ENCODE assay signal across 8 cellular contexts in genomic region chr11:45179686-45180085, GRCh38. TPM values are rescaled to one million over a fixed set of nuclear protein-coding genes. Genes with fewer than 3 reads are reported as not detected.
DNase-seq lines count a peak whose midpoint lies in the region; ATAC-seq, FAIRE-seq and TF ChIP-seq lines count a peak whose summit lies in the region.

No MANE protein-coding gene starts in this region.

- no peaks in the 10 kb centered on the region for H3K36me3 ChIP-seq in GM23248 (ENCODE audit: low read depth)
- H3K36me3 ChIP-seq in SU-DHL-6 (ENCODE audit: low read length), result no peaks in the 10 kb centered on the region
- no peaks in the 10 kb centered on the region for H3K36me3 ChIP-seq in small intestine (ENCODE audit: control insufficient read depth in 2 of 2, insufficient read depth in 2 of 2, low read length in 2 of 2)

- H3K4me2 ChIP-seq in GM23248 (ENCODE audit: unreplicated experiment), result peak overlapping the region; percentile 62
- peak overlapping the region; percentile 2 for H3K4me2 ChIP-seq in SU-DHL-6 (ENCODE audit: low read depth, low read length, poor library complexity, severe bottlenecking)

- H3K27me3 ChIP-seq in GM23248 (replicated peaks; ENCODE audit: insufficient read depth), result no peaks in the 10 kb centered on the region
- H3K27me3 ChIP-seq in SU-DHL-6 (ENCODE audit: low read length), result no peaks in the 10 kb centered on the region
- H3K27me3 ChIP-seq in small intestine (ENCODE audit: control insufficient read depth in 2 of 2, insufficient read depth in 2 of 2, low read length in 2 of 2), result no peaks in the 10 kb centered on the region

- H3F3A ChIP-seq in GM23248 (ENCODE audit: insufficient read depth), result no peaks in the 10 kb centered on the region
- H3F3A ChIP-seq in SU-DHL-6 (ENCODE audit: insufficient read depth), result no peaks in the 10 kb centered on the region

- H3K4me1 ChIP-seq in GM23248 (ENCODE audit: insufficient read depth), result no peaks in the 10 kb centered on the region
- H3K4me1 ChIP-seq in small intestine (ENCODE audit: control insufficient read depth in 2 of 2, insufficient read depth in 1 of 2, low read depth in 1 of 2, low read length in 1 of 2), result no peaks in the 10 kb centered on the region

- H3K79me2 ChIP-seq in GM23248 (ENCODE audit: insufficient read depth) (no peaks in the 10 kb centered on the region), SU-DHL-6 (ENCODE audit: insufficient read depth, low read length) (no peaks in the 10 kb centered on the region)

- ATAC-seq in GM18502 (IDR thresholded peaks at IDR 0.05; ENCODE audit: poor library complexity, unreplicated experiment), result no peak

- H2AFZ ChIP-seq in GM23248 (peak overlapping the region; percentile 69; the same call in 1 of the 2 replicates), SU-DHL-6 (ENCODE audit: low read depth, low read length, severe bottlenecking) (no peak overlapping the region)

- H3K9ac ChIP-seq in GM23248 (no peak overlapping the region), SU-DHL-6 (ENCODE audit: low read length) (no peak overlapping the region)

- peak overlapping the region; percentile 69 for H3K4me3 ChIP-seq in GM23248
- H3K4me3 ChIP-seq in SU-DHL-6 (ENCODE audit: insufficient read depth, low read length, poor library complexity, severe bottlenecking), result no peak overlapping the region
- peak overlapping the region; percentile 29 to 44 for H3K4me3 ChIP-seq in foreskin fibroblast (ENCODE audit: low read depth in 1 of 2, low read length in 2 of 2)
- peak overlapping the region; percentile 29 for H3K4me3 ChIP-seq in retinal pigment epithelial cell (ENCODE audit: low read length)
- no peak overlapping the region for H3K4me3 ChIP-seq in small intestine (ENCODE audit: low read depth in 1 of 2, low read length in 2 of 2)

- H3K27ac ChIP-seq in GM23248, result no peak overlapping the region
- no peak overlapping the region for H3K27ac ChIP-seq in SU-DHL-6 (ENCODE audit: low read depth, low read length)
- H3K27ac ChIP-seq in small intestine (ENCODE audit: low read depth in 1 of 2, low read length in 1 of 2), result peak overlapping the region in 1 of 2 donors; percentile 54

- H3K9me3 ChIP-seq in GM23248 (ENCODE audit: low read depth), result no peaks in the 10 kb centered on the region
- H3K9me3 ChIP-seq in SU-DHL-6 (ENCODE audit: insufficient read depth, low read length), result no peaks in the 10 kb centered on the region
- H3K9me3 ChIP-seq in small intestine (ENCODE audit: control insufficient read depth, low read depth), result no peaks in the 10 kb centered on the region

- H4K20me1 ChIP-seq in GM23248 (ENCODE audit: insufficient read depth) (no peaks in the 10 kb centered on the region), SU-DHL-6 (ENCODE audit: low read depth, low read length) (no peaks in the 10 kb centered on the region)

- no peak for TF ChIP-seq CTCF in SU-DHL-6 (IDR thresholded peaks at IDR 0.05; ENCODE audit: insufficient read depth, low read length, poor library complexity, severe bottlenecking)
- TF ChIP-seq CTCF in foreskin fibroblast (IDR thresholded peaks at IDR 0.05; ENCODE audit: low read depth, low read length), result no peak
- TF ChIP-seq CTCF in retinal pigment epithelial cell (conservative IDR thresholded peaks at IDR 0.05; ENCODE audit: low read depth, low read length), result no peak

- 33 to 39% methylated on average over 3 of the region's 3 CpGs for WGBS in GM23248 (ENCODE audit: low coverage in 1 of 2, low lambda C conversion rate in 2 of 2, missing lambda C conversion rate in 2 of 2), 2 experiments
- 50 to 62% (median 60%) methylated on average over 3 of the region's 3 CpGs for WGBS in small intestine, 3 donors

- H3K9me2 ChIP-seq in GM23248 (ENCODE audit: insufficient read depth) (no peaks in the 10 kb centered on the region), SU-DHL-6 (replicated peaks; ENCODE audit: insufficient read depth, low read length) (no peaks in the 10 kb centered on the region)

- in situ Hi-C loops in GM23248 (cut with MboI), result no loop called here

- FAIRE-seq in small intestine (lab: Jason Lieb, UNC), result no peak

- DNase-seq in GM23248, result no peak
- no peak for DNase-seq in foreskin fibroblast
- DNase-seq in retinal pigment epithelial cell (ENCODE audit: low read depth), result no peak
- DNase-seq in NCI-H510A (lab: John Stamatoyannopoulos, UW), result no peak
- DNase-seq in small intestine, result no peak
- no peak for DNase-seq in AG08396 (ENCODE audit: low spot score)

RNA-seq across cellular contexts. Expression of gene PRDM11, which starts 33.2 kb away (rescaled TPM):
- total RNA-seq in GM23248 (2014; rRNA removed; shearing (Covaris generic)), result 2.3 and 3.7 TPM in 2 replicates
- 0.24 TPM in 2 replicates for polyA plus RNA-seq in GM23248 (2016; fragmentation: Nextera tagmentation; extraction: Ambion mirVana)
- 1 to 10 TPM in 2 of 3 donors, under 1 TPM in 1; 0.45 to 4.8 (median 1.6) TPM for polyA plus RNA-seq in small intestine

Comparison
In these comparisons a context has a peak if more than half of its experiments do, and no peak if none do; other contexts are left out.
1. H3K4me3 ChIP-seq: peak in GM23248 (single experiment), foreskin fibroblast (2 of 2) and retinal pigment epithelial cell (single experiment); none in SU-DHL-6 (single experiment) and small intestine (0 of 2).